ENCODE assay signal across 18 cellular contexts in genomic region chr12:108595711-108596647, GRCh38. TPM values are rescaled to one million over a fixed set of nuclear protein-coding genes. Genes with fewer than 3 reads are reported as not detected.
DNase-seq lines count a peak whose midpoint lies in the region; ATAC-seq and TF ChIP-seq lines count a peak whose summit lies in the region.
"Had no signal": no experiment of that assay in that cellular context is flagged by ENCODE, and none has a peak within 500 bp of the region (broad histone marks: within the 10 kb centered on the region; RNA-seq: fewer than 3 reads in every experiment).

No MANE protein-coding gene starts in this region.

- no peak overlapping the region for H2BK5ac ChIP-seq in IMR-90 (ENCODE audit: low read depth, low read length, poor library complexity, severe bottlenecking)

- BruUV-seq in IMR-90 (replicated peaks; lab: Mats Ljungman, UMichigan), result no TSS peak

- H2BK20ac ChIP-seq in IMR-90 (ENCODE audit: low read depth, low read length), result no peak overlapping the region; the same call in 1 of the 2 replicates

- no peak overlapping the region for H3K56ac ChIP-seq in IMR-90 (ENCODE audit: extremely low read depth, insufficient read depth, low read length)

- peak overlapping the region; percentile 45; the same call in 1 of the 2 replicates for H2AK5ac ChIP-seq in IMR-90 (ENCODE audit: low read depth, low read length)

- no peak overlapping the region for H3K27ac ChIP-seq in AG04450 (ENCODE audit: low read depth, low read length)
- no peak overlapping the region for H3K27ac ChIP-seq in IMR-90 (ENCODE audit: insufficient read depth, low read length)
- H3K27ac ChIP-seq: RWPE1, sigmoid colon had no signal

- H3K4me3 ChIP-seq in AG04450 (ENCODE audit: low read depth, low read length) (peak overlapping the region; percentile 75), IMR-90 (ENCODE audit: insufficient read depth, low read depth, low read length) (no peak overlapping the region), fibroblast of mammary gland (ENCODE audit: control insufficient read depth, low read depth, low read length) (peak overlapping the region; percentile 70), skeletal muscle cell (ENCODE audit: low read depth, low read length) (peak overlapping the region; percentile 60)

- dilution Hi-C loops in IMR-90 (cut with HindIII; ENCODE audit: low sequenced_read_pairs, unreplicated experiment), result no loop called here

- H3K9me1 ChIP-seq in IMR-90 (ENCODE audit: insufficient read depth, low read length), result peaks cover 7% of the 10 kb centered on the region; the same call in 1 of the 2 replicates

- no peak overlapping the region for H3K4ac ChIP-seq in IMR-90 (ENCODE audit: low read depth, low read length)

- H2BK15ac ChIP-seq in IMR-90 (ENCODE audit: low read depth, low read length), result no peak overlapping the region

- no peak overlapping the region for H3K18ac ChIP-seq in IMR-90 (ENCODE audit: low read depth, low read length)

- DNase-seq in AG04450 (ENCODE audit: low read depth, low spot score) (no peak), IMR-90 (no peak), fibroblast of mammary gland (ENCODE audit: low read depth) (no peak), skeletal muscle cell (ENCODE audit: low read depth) (no peak), DMS153 (lab: John Stamatoyannopoulos, UW) (no peak), NCI-H1048 (lab: John Stamatoyannopoulos, UW) (no peak), left lobe of liver (ENCODE audit: low spot score) (no peak)
- DNase-seq: activated CD4-positive, alpha-beta T cell treated with anti-CD3 and anti-CD28 coated beads, Interleukin-2, amount 10 ng/mL, durations not matched to agents 7 days and 5 days; CD8-positive, alpha-beta T cell; foreskin melanocyte; left cardiac atrium; NCI-H187 treated with DMSO at 0.1 percent for 48 hours; occipital lobe; sigmoid colon; stimulated activated CD4-positive, alpha-beta T cell treated with anti-CD3 and anti-CD28 coated beads, Interleukin-4, amount 100 ng/mL, for 24 hours; T-cell had no signal

- WGBS in IMR-90 (ENCODE audit: extremely low coverage in 2 of 2, insufficient read length in 1 of 2), 2 experiments, result 64% methylated on average over 12 of the region's 17 CpGs; no CpG with 5 or more reads in 1 of the 2 experiments

- H3K9me3 ChIP-seq in AG04450 (ENCODE audit: control insufficient read depth, insufficient read depth, low read length), result no peaks in the 10 kb centered on the region; the same call in 1 of the 2 replicates
- H3K9me3 ChIP-seq in IMR-90 (ENCODE audit: control insufficient read depth, insufficient read depth, low read length), result no peaks in the 10 kb centered on the region
- H3K9me3 ChIP-seq: sigmoid colon had no signal

- CTCF ChIA-PET in AG04450 (lab: Charles Lee) (interaction anchor here (1.1 to 1.2 kb wide), 2 partner anchors 22 to 25 kb away, joined by 4 to 6 read pairs; no protein-coding TSS in a partner anchor), IMR-90 (lab: Yijun Ruan, JAX) (no interaction called here)

- ATAC-seq in IMR-90 (ENCODE audit: low read depth) (no peak), GM21526 (IDR thresholded peaks at IDR 0.05; ENCODE audit: low FRiP score, unreplicated experiment) (no peak), left lobe of liver (no peak)
- ATAC-seq: CD8-positive, alpha-beta T cell; T-cell had no signal

- H3K4me1 ChIP-seq in IMR-90 (ENCODE audit: control insufficient read depth, insufficient read depth, low read length), result peaks cover 3% of the 10 kb centered on the region; the same call in 1 of the 2 replicates
- H3K4me1 ChIP-seq: sigmoid colon had no signal

- no peak for TF ChIP-seq POLR2A in IMR-90 (IDR thresholded peaks at IDR 0.05; ENCODE audit: low read depth, low read length)

- no peak overlapping the region for H3K9ac ChIP-seq in IMR-90 (ENCODE audit: low read depth, low read length)

- no peaks in the 10 kb centered on the region for H3K27me3 ChIP-seq in AG04450 (ENCODE audit: control insufficient read depth, insufficient read depth, low read length)
- 0 out of 2 replicates have a peak, but pooled peaks cover 2% of the 10 kb centered on the region for H3K27me3 ChIP-seq in IMR-90 (ENCODE audit: control insufficient read depth, insufficient read depth, low read length)
- H3K27me3 ChIP-seq: sigmoid colon had no signal

- POLR2A ChIA-PET in AG04450 (lab: Yijun Ruan, JAX), result no interaction called here
- POLR2A ChIA-PET in IMR-90 (lab: Charles Lee; ENCODE audit: unreplicated experiment), result no interaction called here

- H2AK9ac ChIP-seq in IMR-90 (replicated peaks; ENCODE audit: low read depth, low read length, poor library complexity), result peak overlapping the region; percentile 80

- TF ChIP-seq RAD21 in IMR-90 (IDR thresholded peaks at IDR 0.05; ENCODE audit: low read length), result no peak

- H4K8ac ChIP-seq in IMR-90 (ENCODE audit: low read depth in 2 of 2, low read length in 2 of 2), result no peak overlapping the region

- H4K5ac ChIP-seq in IMR-90 (ENCODE audit: low read depth, low read length), result no peak overlapping the region

- peaks cover 2% of the 10 kb centered on the region; the same call in 1 of the 2 replicates for H3K36me3 ChIP-seq in IMR-90 (ENCODE audit: control insufficient read depth, insufficient read depth, low read length)
- H3K36me3 ChIP-seq: sigmoid colon had no signal

- no peak overlapping the region; the same call in 1 of the 2 replicates for H3K4me2 ChIP-seq in IMR-90 (ENCODE audit: low read depth, low read length)

- peak overlapping the region; percentile 71; the same call in 1 of the 2 replicates for H3K23ac ChIP-seq in IMR-90 (ENCODE audit: low read depth, low read length)

- in situ Hi-C loops in IMR-90 (cut with MboI; ENCODE audit: low sequenced_read_pairs), result no loop called here

- no peak overlapping the region for H2AFZ ChIP-seq in IMR-90 (replicated peaks; ENCODE audit: low read length, poor library complexity)

- H3K79me1 ChIP-seq in IMR-90 (ENCODE audit: low read depth in 1 of 2, low read length in 2 of 2), result peaks cover 0 to 7% of the 10 kb centered on the region in 2 experiments; a peak in 2 of 4 replicates

- no peak overlapping the region for H4K91ac ChIP-seq in IMR-90 (ENCODE audit: insufficient read depth, low read depth, low read length)

- no peak for TF ChIP-seq CTCF in AG04450 (IDR thresholded peaks at IDR 0.05; ENCODE audit: low read depth, low read length)
- no peak for TF ChIP-seq CTCF in IMR-90 (conservative IDR thresholded peaks at IDR 0.05; ENCODE audit: low read depth, low read length)
- no peak for TF ChIP-seq CTCF in fibroblast of mammary gland (conservative IDR thresholded peaks at IDR 0.05; ENCODE audit: control insufficient read depth, insufficient read depth, low read depth, low read length)

- no peak overlapping the region for H2BK120ac ChIP-seq in IMR-90 (ENCODE audit: low read depth, low read length)

- H3K14ac ChIP-seq in IMR-90 (replicated peaks; ENCODE audit: low read depth, low read length), result no peak overlapping the region; the same call in 1 of the 2 replicates

- H4K20me1 ChIP-seq in IMR-90 (ENCODE audit: insufficient read depth, low read length), result no peaks in the 10 kb centered on the region

- intact Hi-C loops in IMR-90 (cut with micrococcal nuclease), result no loop called here

TF ChIP-seq in IMR-90, 13 proteins besides CTCF, POLR2A, EP300 and RAD21:
- TF ChIP-seq CEBPB (IDR thresholded peaks at IDR 0.05; ENCODE audit: low read depth, low read length) (no peak), RCOR1 (IDR thresholded peaks at IDR 0.05; ENCODE audit: insufficient replicate concordance, low read length) (no peak), NFE2L2 (IDR thresholded peaks at IDR 0.05; ENCODE audit: low read depth, low read length) (no peak), MAFK (IDR thresholded peaks at IDR 0.05; ENCODE audit: low read depth, low read length) (no peak), SMC3 (IDR thresholded peaks at IDR 0.05; ENCODE audit: low read depth, low read length) (no peak)

RNA-seq across cellular contexts. Expression of gene TMEM119, which starts 1.9 kb away (rescaled TPM):
- 60.3 and 67.0 TPM in 2 replicates for polyA plus RNA-seq in AG04450 (2011; rRNA removed)
- polyA minus RNA-seq in AG04450 (2011; rRNA and poly(A)+ RNA removed), result 50.7 and 57.9 TPM in 2 replicates
- total RNA-seq in IMR-90 (2012; rRNA removed), result 6.7 and 8.1 TPM in 2 replicates
- polyA plus RNA-seq in IMR-90 (2012; rRNA removed), result 8.4 and 9.2 TPM in 2 replicates
- polyA plus RNA-seq in IMR-90 (2012; cell fraction: cytosol; rRNA removed), result 9.3 and 21.4 TPM in 2 replicates
- 4.5 and 5.0 TPM in 2 replicates for polyA plus RNA-seq in IMR-90 (2012; cell fraction: nucleus; rRNA removed; ENCODE audit: low replicate concordance)
- total RNA-seq in left lobe of liver, result 0.23 TPM

RNA-seq across cellular contexts. Expression of gene ISCU, which starts 33.6 kb away (rescaled TPM):
- 164 and 184 TPM in 2 replicates for polyA plus RNA-seq in AG04450 (2011; rRNA removed)
- polyA minus RNA-seq in AG04450 (2011; rRNA and poly(A)+ RNA removed), result 61.7 and 84.1 TPM in 2 replicates
- total RNA-seq in IMR-90 (2012; rRNA removed), result 52.7 and 58.3 TPM in 2 replicates
- polyA plus RNA-seq in IMR-90 (2012; rRNA removed), result 77.9 and 87.2 TPM in 2 replicates
- 38.1 and 73.2 TPM in 2 replicates for polyA plus RNA-seq in IMR-90 (2012; cell fraction: cytosol; rRNA removed)
- polyA plus RNA-seq in IMR-90 (2012; cell fraction: nucleus; rRNA removed; ENCODE audit: low replicate concordance), result 37.4 and 201 TPM in 2 replicates
- 45.2 TPM for total RNA-seq in left lobe of liver

RNA-seq across cellular contexts. Expression of gene SART3, which starts 35.0 kb away (rescaled TPM):
- polyA plus RNA-seq in AG04450 (2011; rRNA removed) (23.9 and 28.5 TPM in 2 replicates), IMR-90 (2012; rRNA removed) (19.8 and 22.6 TPM in 2 replicates)
- 38.6 and 43.4 TPM in 2 replicates for polyA minus RNA-seq in AG04450 (2011; rRNA and poly(A)+ RNA removed)
- total RNA-seq in IMR-90 (2012; rRNA removed) (37.8 and 61.7 TPM in 2 replicates), left lobe of liver (13.7 TPM)
- 11.8 and 12.7 TPM in 2 replicates for polyA plus RNA-seq in IMR-90 (2012; cell fraction: cytosol; rRNA removed)
- 18.0 and 42.4 TPM in 2 replicates for polyA plus RNA-seq in IMR-90 (2012; cell fraction: nucleus; rRNA removed; ENCODE audit: low replicate concordance)

RNA-seq across cellular contexts. Expression of gene SELPLG, which starts 37.7 kb away (rescaled TPM):
- polyA plus RNA-seq in AG04450 (2011; rRNA removed), result 6.1 and 9.8 TPM in 2 replicates
- 5.1 and 5.7 TPM in 2 replicates for polyA minus RNA-seq in AG04450 (2011; rRNA and poly(A)+ RNA removed)
- 2.8 and 3.2 TPM in 2 replicates for total RNA-seq in IMR-90 (2012; rRNA removed)
- polyA plus RNA-seq in IMR-90 (2012; rRNA removed), result 10.8 and 13.9 TPM in 2 replicates
- 7.9 and 13.9 TPM in 2 replicates for polyA plus RNA-seq in IMR-90 (2012; cell fraction: cytosol; rRNA removed)
- polyA plus RNA-seq in IMR-90 (2012; cell fraction: nucleus; rRNA removed; ENCODE audit: low replicate concordance), result 29.8 and 69.7 TPM in 2 replicates
- 2.4 TPM for total RNA-seq in left lobe of liver
